8 cellular contexts compared by ENCODE assay signal in the genomic region with DNA sequence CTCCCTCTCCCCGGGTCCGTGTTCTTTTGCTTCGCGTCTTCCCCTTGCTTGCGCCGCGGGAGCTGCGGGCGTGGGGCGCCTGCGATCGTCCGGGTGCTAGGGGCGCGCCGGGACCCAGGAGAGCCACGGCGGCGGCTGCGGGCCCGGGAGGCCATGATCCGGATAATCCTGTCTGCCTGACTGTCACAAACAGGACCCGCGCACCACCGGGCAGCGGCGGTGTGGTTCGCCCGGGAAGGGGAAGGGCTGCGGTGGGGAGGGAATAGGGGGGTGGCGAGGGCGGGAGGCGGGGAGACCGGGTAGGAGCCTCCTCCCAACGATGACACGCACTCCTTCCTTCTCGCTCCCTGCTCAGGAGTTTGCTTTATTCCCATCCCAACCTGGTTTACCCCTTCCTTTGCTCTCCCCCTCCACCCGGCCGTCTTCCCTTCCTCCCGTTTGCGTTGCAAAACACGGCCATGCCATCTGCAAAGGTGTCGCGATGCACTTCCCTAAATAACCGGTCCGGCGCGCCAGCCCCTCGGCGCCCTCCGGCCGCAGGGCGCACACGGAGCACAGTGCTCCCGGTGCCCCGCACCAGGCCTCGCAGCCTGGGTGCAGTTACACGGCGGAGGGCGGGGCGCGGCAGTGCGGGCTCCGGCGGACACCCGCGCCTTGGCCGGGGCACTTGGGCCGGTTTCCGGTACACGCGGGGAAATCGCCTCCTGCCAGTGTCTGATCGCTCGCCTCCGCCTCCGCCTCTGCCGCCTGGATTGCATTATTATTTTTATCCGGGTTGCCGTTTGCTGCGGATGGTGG. TPM values are rescaled to one million over a fixed set of nuclear protein-coding genes. Genes with fewer than 3 reads are reported as not detected.
DNase-seq lines count a peak whose midpoint lies in the region; ATAC-seq, FAIRE-seq and TF ChIP-seq lines count a peak whose summit lies in the region.

No MANE protein-coding gene starts in this region.

- no peak overlapping the region for H3K27ac ChIP-seq in H1 (ENCODE audit: low read depth, low read length)
- peak overlapping the region; percentile 81 for H3K27ac ChIP-seq in mesenchymal stem cell (ENCODE audit: low read length, poor library complexity, severe bottlenecking)

- H3K9ac ChIP-seq in H1 (replicated peaks in 1 of 4; ENCODE audit: extremely low read depth in 1 of 4, low read depth in 3 of 4, low read length in 3 of 4) = no peak overlapping the region; a peak in 1 of 7 replicates
- peak overlapping the region; percentile 94 for H3K9ac ChIP-seq in mesenchymal stem cell (ENCODE audit: low read length)

- ATAC-seq in GM19023 (IDR thresholded peaks at IDR 0.05; ENCODE audit: unreplicated experiment) (peak; percentile 4), HG03521 (IDR thresholded peaks at IDR 0.05; ENCODE audit: unreplicated experiment) (no peak)

- H3K18ac ChIP-seq in H1 (ENCODE audit: extremely low read depth, low read length) = 0 out of 2 replicates have a peak overlapping the region, but pooled peaks have one; percentile 24
- peak overlapping the region; percentile 91 to 98 for H3K18ac ChIP-seq in mesenchymal stem cell (ENCODE audit: low read depth in 1 of 2, low read length in 2 of 2)

- WGBS in H1 (ENCODE audit: extremely low coverage in 1 of 2, insufficient coverage in 1 of 2, insufficient read length in 1 of 2, insufficient replicate concordance in 2 of 2, low coverage in 1 of 2, low lambda C conversion rate in 2 of 2, missing lambda C conversion rate in 1 of 2), 2 experiments = 1% methylated on average over 70 of the region's 81 CpGs; no CpG with 5 or more reads in 1 of the 2 experiments
- under 1% methylated on average over 62 of the region's 81 CpGs for WGBS in mesenchymal stem cell

- no peak for TF ChIP-seq EP300 in H1 (IDR thresholded peaks at IDR 0.05; ENCODE audit: borderline replicate concordance in 1 of 2, low read depth in 2 of 2, low read length in 2 of 2)

- H3K14ac ChIP-seq in H1 (ENCODE audit: insufficient read length) (no peak overlapping the region), mesenchymal stem cell (ENCODE audit: low read length in 2 of 2) (peak overlapping the region in 1 of 2 experiments; percentile 44)

- H3K79me1 ChIP-seq in H1 (ENCODE audit: low read depth, low read length) (no peaks in the 10 kb centered on the region), mesenchymal stem cell (replicated peaks; ENCODE audit: low read length, poor library complexity, severe bottlenecking) (peaks cover 6% of the 10 kb centered on the region)

- H4K20me1 ChIP-seq in H1 (replicated peaks in 1 of 2; ENCODE audit: control insufficient read depth in 1 of 2, insufficient read depth in 2 of 2, low read length in 2 of 2) = peaks cover 0 to 5% of the 10 kb centered on the region in 2 experiments

- POLR2A ChIA-PET in H1 (lab: Charles Lee; ENCODE audit: partially characterized antibody) = interaction anchor here (0.9 to 2.2 kb wide), 3 partner anchors 18 to 22 kb away, joined by 3 to 5 read pairs (median 4); no protein-coding TSS in a partner anchor

- no peak for TF ChIP-seq POLR2A in H1 (IDR thresholded peaks at IDR 0.05; ENCODE audit: control extremely low read depth in 1 of 2, low read depth in 2 of 2, low read length in 2 of 2)

- no peak overlapping the region for H3K56ac ChIP-seq in H1 (replicated peaks; ENCODE audit: insufficient read length, low read depth, low read length)

- H2AFZ ChIP-seq in H1 (ENCODE audit: low read length) = peak overlapping the region; percentile 42; the same call in 1 of the 2 replicates
- peak overlapping the region; percentile 78 for H2AFZ ChIP-seq in mesenchymal stem cell (ENCODE audit: low read depth, low read length)

- H3K4me1 ChIP-seq in H1 (replicated peaks in 1 of 4; ENCODE audit: control insufficient read depth in 3 of 4, insufficient read depth in 4 of 4, low read length in 3 of 4) = peaks cover 5 to 11% (median 6%) of the 10 kb centered on the region in 4 experiments; a peak in 6 of 7 replicates
- H3K4me1 ChIP-seq in mesenchymal stem cell (ENCODE audit: control insufficient read depth, insufficient read depth, low read depth, low read length) = no peaks in the 10 kb centered on the region

- peak overlapping the region; percentile 88; the same call in 1 of the 2 replicates for H2BK12ac ChIP-seq in H1 (ENCODE audit: low read depth, low read length)
- H2BK12ac ChIP-seq in mesenchymal stem cell (ENCODE audit: low read length in 2 of 2) = peak overlapping the region in 1 of 2 experiments; percentile 19

- no peak; a peak in 1 of 4 replicates for TF ChIP-seq RAD21 in H1 (IDR thresholded peaks at IDR 0.05 in 1 of 2, conservative IDR thresholded peaks at IDR 0.05 in 1 of 2; ENCODE audit: low read depth in 2 of 2, low read length in 2 of 2)

- FAIRE-seq in H1 (lab: Jason Lieb, UNC) = no peak

- no peak overlapping the region for H3K4ac ChIP-seq in H1 (replicated peaks; ENCODE audit: insufficient read length, low read depth, low read length)
- H3K4ac ChIP-seq in mesenchymal stem cell (ENCODE audit: low read depth in 1 of 2, low read length in 2 of 2) = peak overlapping the region in 1 of 2 experiments; percentile 2

- no peak overlapping the region for H2BK5ac ChIP-seq in H1 (ENCODE audit: low read depth, low read length)
- peak overlapping the region; percentile 33 for H2BK5ac ChIP-seq in mesenchymal stem cell (ENCODE audit: low read depth, low read length, poor library complexity, severe bottlenecking)

- CTCF ChIA-PET in H1 (lab: Charles Lee; ENCODE audit: partially characterized antibody) = interaction anchor here (0.6 to 1.5 kb wide), 2 partner anchors 74 to 99 kb away, joined by 3 to 4 read pairs; no protein-coding TSS in a partner anchor

- H3K23ac ChIP-seq in H1 (ENCODE audit: insufficient read length) (no peak overlapping the region), mesenchymal stem cell (ENCODE audit: low read length in 2 of 2) (peak overlapping the region in 1 of 2 experiments; percentile 56)

- H3K9me3 ChIP-seq in H1 (ENCODE audit: insufficient read depth in 2 of 2, low read depth in 1 of 2, low read length in 1 of 2) (no peaks in the 10 kb centered on the region), mesenchymal stem cell (ENCODE audit: control insufficient read depth, low read length) (no peaks in the 10 kb centered on the region)

- TF ChIP-seq CTCF in AG09309 (IDR thresholded peaks at IDR 0.05; ENCODE audit: control insufficient read depth, insufficient read depth, low read depth, low read length, missing control alignments) (no peak), H1 (IDR thresholded peaks at IDR 0.05; ENCODE audit: control extremely low read depth in 1 of 3, insufficient read depth in 1 of 3, low read depth in 1 of 3, low read length in 3 of 3) (peak in 1 of 3 experiments; percentile 8; a peak in 1 of 4 replicates)

- H3K27me3 ChIP-seq in H1 (replicated peaks in 1 of 4; ENCODE audit: control insufficient read depth in 3 of 4, extremely low read depth in 1 of 4, insufficient read depth in 3 of 4, low read length in 3 of 4) (peaks cover 5 to 51% (median 42%) of the 10 kb centered on the region in 4 experiments), mesenchymal stem cell (ENCODE audit: control insufficient read depth in 1 of 2, insufficient read depth in 1 of 2, low read length in 2 of 2) (no peaks in the 10 kb centered on the region)

- H2BK15ac ChIP-seq in H1 (ENCODE audit: low read length) (no peak overlapping the region), mesenchymal stem cell (ENCODE audit: low read depth, poor library complexity, severe bottlenecking) (peak overlapping the region; percentile 90)

- H2BK120ac ChIP-seq in H1 (replicated peaks; ENCODE audit: low read depth, low read length) (no peak overlapping the region), mesenchymal stem cell (ENCODE audit: low read depth, low read length) (peak overlapping the region; percentile 73)

- H3K23me2 ChIP-seq in H1 (ENCODE audit: low read depth, low read length) = peaks cover 38% of the 10 kb centered on the region

- H4K5ac ChIP-seq in H1 (ENCODE audit: insufficient read length, low read depth, low read length) = no peak overlapping the region

- no peak overlapping the region for H2BK20ac ChIP-seq in H1 (ENCODE audit: low read length)

- H4K91ac ChIP-seq in H1 (replicated peaks; ENCODE audit: insufficient read length, low read length) (no peak overlapping the region), mesenchymal stem cell (ENCODE audit: low read length) (peak overlapping the region; percentile 80)

- H3K36me3 ChIP-seq in H1 (ENCODE audit: control insufficient read depth in 2 of 4, insufficient read depth in 4 of 4, low read length in 3 of 4) = no peaks in the 10 kb centered on the region
- no peaks in the 10 kb centered on the region for H3K36me3 ChIP-seq in mesenchymal stem cell (ENCODE audit: control insufficient read depth in 1 of 2, insufficient read depth in 2 of 2, low read depth in 1 of 2, low read length in 2 of 2)

- H3K4me3 ChIP-seq in AG09309 (ENCODE audit: control insufficient read depth, low read depth, low read length) (peak overlapping the region; percentile 84), H1 (ENCODE audit: extremely low read depth in 1 of 4, insufficient read depth in 2 of 4, low read depth in 3 of 4, low read length in 4 of 4) (peak overlapping the region; percentile 54 to 84 (median 72)), mesenchymal stem cell (ENCODE audit: insufficient read depth in 1 of 2, low read depth in 1 of 2, low read length in 2 of 2) (peak overlapping the region; percentile 96 to 98)

- no peaks in the 10 kb centered on the region for H3K79me2 ChIP-seq in H1 (ENCODE audit: control insufficient read depth in 1 of 2, insufficient read depth in 2 of 2, low read length in 2 of 2)

- 0 out of 2 replicates have a peak overlapping the region, but pooled peaks have one; percentile 17 for H4K8ac ChIP-seq in H1 (ENCODE audit: extremely low read depth, insufficient read depth, low read length)
- H4K8ac ChIP-seq in mesenchymal stem cell (ENCODE audit: low read length) = peak overlapping the region; percentile 72

- DNase-seq in AG09309 (ENCODE audit: low read depth) (no peak), NCI-H460 (ENCODE audit: extremely low read depth, low read depth) (peak; percentile 49), H1 (ENCODE audit: low read depth in 1 of 2, low spot score in 2 of 2) (peak in 1 of 2 experiments; percentile 76), mesenchymal stem cell (peak; percentile 86)
- peak; percentile 84 for DNase-seq in activated CD8-positive, alpha-beta memory T cell treated with anti-CD3 and anti-CD28 coated beads for 24 hours
- DNase-seq in stimulated activated CD8-positive, alpha-beta memory T cell treated with anti-CD3 and anti-CD28 coated beads, Interleukin-12 subunit alpha, Interleukin-12 subunit beta, amount 100 ng/mL, for 1 hour (ENCODE audit: low read depth) = peak; percentile 27

- H3K4me2 ChIP-seq in H1 (ENCODE audit: insufficient read depth in 1 of 2, low read depth in 2 of 2, low read length in 2 of 2) (peak overlapping the region; percentile 91 to 98), mesenchymal stem cell (ENCODE audit: low read length, poor library complexity, severe bottlenecking) (peak overlapping the region; percentile 97)

- H2AK5ac ChIP-seq in H1 (ENCODE audit: low read depth, low read length) = no peak overlapping the region
- H2AK5ac ChIP-seq in mesenchymal stem cell (ENCODE audit: low read length, severe bottlenecking) = no peak overlapping the region

RNA-seq across cellular contexts. Expression of a gene that starts 1.5 kb away (rescaled TPM):
- total RNA-seq in NCI-H460 (2014; rRNA removed; shearing (Covaris generic)) = 24.0 and 28.5 TPM in 2 replicates
- 37.4 and 49.9 TPM in 2 replicates for polyA plus RNA-seq in NCI-H460 (2014; cell fraction: nucleus; rRNA removed)
- total RNA-seq in H1 (2021; fragmentation: NEBNext Ultra II Directional; extraction: Animal tissue kit (Norgen Biotek cat#: 25700)) = 21.7 and 22.3 TPM in 2 replicates
- 6.3 and 12.5 TPM in 2 replicates for polyA plus RNA-seq in H1 (2011; rRNA removed)
- polyA plus RNA-seq in H1 (2011; cell fraction: cytosol; rRNA removed) = 11.2 TPM
- 19.0 TPM for polyA plus RNA-seq in H1 (2011; cell fraction: nucleus; rRNA removed)
- polyA plus RNA-seq in H1 (2012, experiment 1 of 2) = 6.6 to 11.1 TPM (median 7.8 TPM) in 4 replicates
- polyA plus RNA-seq in H1 (2012, experiment 2 of 2) = 0.94 TPM
- polyA plus RNA-seq in H1 (2013, experiment 1 of 2) = 6.7 TPM
- 6.6 TPM for polyA plus RNA-seq in H1 (2013, experiment 2 of 2)
- polyA minus RNA-seq in H1 (2011; rRNA and poly(A)+ RNA removed) = 18.7 and 32.7 TPM in 2 replicates
- polyA minus RNA-seq in H1 (2011; cell fraction: cytosol; rRNA and poly(A)+ RNA removed) = 20.0 TPM
- 37.5 TPM for polyA minus RNA-seq in H1 (2011; cell fraction: nucleus; rRNA and poly(A)+ RNA removed)
- polyA plus RNA-seq in mesenchymal stem cell (2013, experiment 1 of 2) = 24.3 TPM
- 23.4 TPM for polyA plus RNA-seq in mesenchymal stem cell (2013, experiment 2 of 2)
